In genomic region chr9:120366646-120367019, GRCh38 we compare ENCODE assay signal across 11 cellular contexts.
DNase-seq lines count a peak whose midpoint lies in the region; ATAC-seq, FAIRE-seq and TF ChIP-seq lines count a peak whose summit lies in the region.
"Had no signal": no experiment of that assay in that cellular context is flagged by ENCODE, and none has a peak within 500 bp of the region (broad histone marks: within the 10 kb centered on the region; RNA-seq: fewer than 3 reads in every experiment).

No MANE protein-coding gene starts in this region.

- peaks cover 2% of the 10 kb centered on the region for H3K9me3 Mint-ChIP-seq in progenitor cell of endocrine pancreas (ENCODE audit: low read depth)
- H3K9me3 Mint-ChIP-seq in CD8-positive, alpha-beta T cell = peaks cover 3% of the 10 kb centered on the region

- POLR2A ChIA-PET in CD8-positive, alpha-beta T cell (lab: Charles Lee) = no interaction called here

- H3K27ac ChIP-seq in gastroesophageal sphincter = no peak overlapping the region
- H3K27ac ChIP-seq in CD8-positive, alpha-beta T cell (ENCODE audit: low read depth, low read length) = no peak overlapping the region
- H3K27ac ChIP-seq: heart right ventricle had no signal

- ATAC-seq in SK-N-SH treated with all-trans-retinoic acid at 6 μM for 48 hours = peak; percentile 92
- peak; percentile 76 for ATAC-seq in gastroesophageal sphincter
- ATAC-seq in GM21723 (IDR thresholded peaks at IDR 0.05; ENCODE audit: unreplicated experiment) = no peak
- no peak for ATAC-seq in CD8-positive, alpha-beta T cell
- ATAC-seq: activated CD8-positive, alpha-beta memory T cell treated with anti-CD3 and anti-CD28 coated beads, Interleukin-2, amount 10 ng/mL, durations not matched to agents 7 days and 5 days had no signal

- H3K27ac Mint-ChIP-seq in progenitor cell of endocrine pancreas = peak overlapping the region; percentile 73
- H3K27ac Mint-ChIP-seq in CD8-positive, alpha-beta T cell = no peak overlapping the region
- H3K27ac Mint-ChIP-seq: activated CD8-positive, alpha-beta memory T cell treated with anti-CD3 and anti-CD28 coated beads, Interleukin-2, amount 10 ng/mL, durations not matched to agents 7 days and 5 days had no signal

- H3K36me3 Mint-ChIP-seq in progenitor cell of endocrine pancreas (ENCODE audit: insufficient read depth) = no peaks in the 10 kb centered on the region
- no peaks in the 10 kb centered on the region for H3K36me3 Mint-ChIP-seq in CD8-positive, alpha-beta T cell

- TF ChIP-seq EP300 in gastroesophageal sphincter (IDR thresholded peaks at IDR 0.05) = no peak

- H3K4me1 Mint-ChIP-seq in progenitor cell of endocrine pancreas (ENCODE audit: low read depth) = peaks cover 7% of the 10 kb centered on the region
- H3K4me1 Mint-ChIP-seq in CD8-positive, alpha-beta T cell (ENCODE audit: low read depth) = no peaks in the 10 kb centered on the region
- H3K4me1 Mint-ChIP-seq: activated CD8-positive, alpha-beta memory T cell treated with anti-CD3 and anti-CD28 coated beads, Interleukin-2, amount 10 ng/mL, durations not matched to agents 7 days and 5 days had no signal

- H3K36me3 ChIP-seq in gastroesophageal sphincter = no peaks in the 10 kb centered on the region
- H3K36me3 ChIP-seq in CD8-positive, alpha-beta T cell (ENCODE audit: insufficient read depth, low read length) = no peaks in the 10 kb centered on the region
- H3K36me3 ChIP-seq: heart right ventricle had no signal

- intact Hi-C loops in CD8-positive, alpha-beta T cell (cut with DNase I, micrococcal nuclease) = no loop called here

- DNase-seq in H4 (ENCODE audit: low spot score) (peak; percentile 89), progenitor cell of endocrine pancreas (ENCODE audit: low spot score, unreplicated experiment) (no peak), germinal center (ENCODE audit: low spot score) (no peak), GM12891 (ENCODE audit: insufficient read length, low spot score) (no peak)
- DNase-seq in CD8-positive, alpha-beta T cell = no peak
- DNase-seq: heart right ventricle; stimulated activated CD4-positive, alpha-beta T cell treated with anti-CD3 and anti-CD28 coated beads, Interleukin-4, amount 100 ng/mL, for 1 hour had no signal

- FAIRE-seq in GM12891 (lab: Jason Lieb, UNC) = no peak

- WGBS in gastroesophageal sphincter (ENCODE audit: low coverage in 1 of 2), 2 donors = 15 to 18% methylated on average over 4 of the region's 4 CpGs

- H3K27me3 Mint-ChIP-seq in progenitor cell of endocrine pancreas = peaks cover 7% of the 10 kb centered on the region
- no peaks in the 10 kb centered on the region for H3K27me3 Mint-ChIP-seq in CD8-positive, alpha-beta T cell (ENCODE audit: low read depth)
- H3K27me3 Mint-ChIP-seq: activated CD8-positive, alpha-beta memory T cell treated with anti-CD3 and anti-CD28 coated beads, Interleukin-2, amount 10 ng/mL, durations not matched to agents 7 days and 5 days had no signal

- CTCF ChIA-PET in CD8-positive, alpha-beta T cell (lab: Charles Lee) = no interaction called here

- TF ChIP-seq CTCF in gastroesophageal sphincter (IDR thresholded peaks at IDR 0.05) = peak in 1 of 4 experiments; percentile 34
- peak; percentile 24 for TF ChIP-seq CTCF in progenitor cell of endocrine pancreas (IDR thresholded peaks at IDR 0.05; ENCODE audit: unreplicated experiment)
- no peak for TF ChIP-seq CTCF in CD8-positive, alpha-beta T cell (IDR thresholded peaks at IDR 0.05)

- H3K4me1 ChIP-seq in gastroesophageal sphincter = no peaks in the 10 kb centered on the region
- no peaks in the 10 kb centered on the region for H3K4me1 ChIP-seq in CD8-positive, alpha-beta T cell (ENCODE audit: insufficient read depth, low read length)

- TF ChIP-seq POLR2A in gastroesophageal sphincter (IDR thresholded peaks at IDR 0.05) (no peak), GM12891 (IDR thresholded peaks at IDR 0.05; ENCODE audit: low read depth, low read length) (no peak)

- no peak overlapping the region for H3K4me3 ChIP-seq in gastroesophageal sphincter
- no peak overlapping the region for H3K4me3 ChIP-seq in CD8-positive, alpha-beta T cell (ENCODE audit: low read depth, low read length)
- H3K4me3 ChIP-seq: heart right ventricle had no signal

- H3K27me3 ChIP-seq in gastroesophageal sphincter = no peaks in the 10 kb centered on the region
- H3K27me3 ChIP-seq in CD8-positive, alpha-beta T cell (ENCODE audit: insufficient read depth, low read length) = no peaks in the 10 kb centered on the region

- no peaks in the 10 kb centered on the region for H3K9me3 ChIP-seq in gastroesophageal sphincter
- H3K9me3 ChIP-seq in CD8-positive, alpha-beta T cell (ENCODE audit: low read length) = no peaks in the 10 kb centered on the region

- no peak overlapping the region for H3K4me3 Mint-ChIP-seq in progenitor cell of endocrine pancreas (ENCODE audit: low read depth)
- H3K4me3 Mint-ChIP-seq in CD8-positive, alpha-beta T cell = no peak overlapping the region
- H3K4me3 Mint-ChIP-seq: activated CD8-positive, alpha-beta memory T cell treated with anti-CD3 and anti-CD28 coated beads, Interleukin-2, amount 10 ng/mL, durations not matched to agents 7 days and 5 days had no signal

TF ChIP-seq in SK-N-SH treated with all-trans-retinoic acid at 6 μM for 48 hours, 23 proteins besides CTCF, POLR2A, EP300 and RAD21:
- TF ChIP-seq SNAI2 (CRISPR knock-in tag; IDR thresholded peaks at IDR 0.05) (no peak), GLIS3 (CRISPR knock-in tag; IDR thresholded peaks at IDR 0.05) (no peak), ZFP30 (CRISPR knock-in tag; IDR thresholded peaks at IDR 0.05) (0 out of 2 replicates have a peak, but pooled peaks have one; percentile 44), ARNTL (CRISPR knock-in tag; IDR thresholded peaks at IDR 0.05; ENCODE audit: borderline replicate concordance, low read depth) (no peak)
TF ChIP-seq in SK-N-SH treated with all-trans-retinoic acid at 6 μM for 48 hours: peak in this region for 1.

TF ChIP-seq in GM12891, 5 proteins besides CTCF, POLR2A, EP300 and RAD21:
- TF ChIP-seq TAF1 (IDR thresholded peaks at IDR 0.05; ENCODE audit: low read depth, low read length) (no peak), PAX5 (IDR thresholded peaks at IDR 0.05; ENCODE audit: insufficient read depth, low read length, severe bottlenecking) (no peak), POU2F2 (IDR thresholded peaks at IDR 0.05; ENCODE audit: low read depth, low read length) (no peak), SPI1 (IDR thresholded peaks at IDR 0.05; ENCODE audit: low read depth, low read length) (no peak), POLR2AphosphoS5 (IDR thresholded peaks at IDR 0.05; ENCODE audit: low read depth, low read length) (no peak)

Comparison
In these comparisons a context has a peak if more than half of its experiments do, and no peak if none do; other contexts are left out.
1. ATAC-seq: peak in SK-N-SH treated with all-trans-retinoic acid at 6 μM for 48 hours (single experiment) and gastroesophageal sphincter (single experiment); none in GM21723 (single experiment) and CD8-positive, alpha-beta T cell (single experiment).